ENCODE assay signal across 8 cellular contexts in the genomic region with DNA sequence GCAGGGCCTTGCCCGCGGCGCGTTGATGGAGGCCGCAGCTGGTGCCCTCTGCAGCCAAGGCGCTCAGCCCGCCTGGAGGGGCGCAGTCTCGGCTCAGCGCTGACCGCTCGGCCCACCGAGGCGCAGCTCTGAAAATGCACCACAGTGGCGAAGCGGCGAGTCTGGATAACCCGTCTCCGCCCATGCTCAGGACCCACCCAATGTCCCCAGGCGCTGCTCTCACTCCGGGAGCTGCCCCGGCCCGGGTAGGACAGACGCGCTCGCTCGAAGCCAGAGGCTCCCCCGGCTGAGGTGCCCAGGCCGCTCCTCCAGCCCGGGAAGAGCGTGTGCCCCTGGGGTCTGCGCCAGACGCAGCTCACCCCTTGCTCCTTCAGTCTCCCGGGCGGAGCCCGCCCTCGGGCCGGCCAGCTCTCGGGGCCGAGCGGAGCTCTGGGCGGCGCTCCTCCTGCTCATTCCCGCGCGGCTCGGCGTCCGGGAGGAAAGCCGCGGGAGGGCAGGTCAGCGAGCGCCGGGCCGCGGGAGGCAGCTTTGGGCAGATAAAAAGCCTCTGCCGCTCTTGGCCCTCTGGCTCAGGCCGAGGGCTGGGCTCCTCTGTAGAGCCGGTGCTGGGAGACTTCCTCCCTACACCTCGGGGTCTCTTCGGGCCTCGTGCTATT. TPM values are rescaled to one million over a fixed set of nuclear protein-coding genes. Genes with fewer than 3 reads are reported as not detected.
DNase-seq lines count a peak whose midpoint lies in the region; TF ChIP-seq lines count a peak whose summit lies in the region.

No MANE protein-coding gene starts in this region.

- H3K27me3 ChIP-seq in brain microvascular endothelial cell (replicated peaks) (peaks cover 40% of the 10 kb centered on the region), kidney epithelial cell (ENCODE audit: control insufficient read depth, insufficient read depth, low read length) (peaks cover 54% of the 10 kb centered on the region)

- DNase-seq in activated CD4-positive, alpha-beta T cell treated with anti-CD3 and anti-CD28 coated beads, Interleukin-2, amount 10 ng/mL, durations not matched to agents 24 days and 14 days: peak; percentile 68
- no peak for DNase-seq in activated CD4-positive, alpha-beta T cell treated with anti-CD3 and anti-CD28 coated beads, Interleukin-2, amount 50 U/mL, for 1 hour
- DNase-seq in HEK293T (ENCODE audit: extremely low spot score) (peak; percentile 56), NCI-H69 (lab: John Stamatoyannopoulos, UW) (peak; percentile 76), brain microvascular endothelial cell (no peak), kidney epithelial cell (ENCODE audit: low read depth) (no peak), CD1c-positive myeloid dendritic cell (ENCODE audit: extremely low spot score) (no peak)

- POLR2A ChIA-PET in HEK293T (lab: Yijun Ruan, JAX): interaction anchor here (1.0 to 1.2 kb wide), 2 partner anchors 106 to 162 kb away, joined by 3 to 7 read pairs; a partner anchor contains a TSS

- no peaks in the 10 kb centered on the region for H3K9me3 Mint-ChIP-seq in activated CD4-positive, alpha-beta T cell treated with anti-CD3 and anti-CD28 coated beads, Interleukin-2, amount 10 ng/mL, durations not matched to agents 24 days and 14 days
- no peaks in the 10 kb centered on the region for H3K9me3 Mint-ChIP-seq in stimulated activated naive CD8-positive, alpha-beta T cell treated with anti-CD3 and anti-CD28 coated beads, Interleukin-15, Interleukin-2, amounts not matched to agents 100 ng/mL and 50 ng/mL, for 24 hours

- H3K36me3 ChIP-seq in brain microvascular endothelial cell (replicated peaks): peaks cover 2% of the 10 kb centered on the region
- no peaks in the 10 kb centered on the region for H3K36me3 ChIP-seq in kidney epithelial cell (ENCODE audit: control insufficient read depth, insufficient read depth, low read length)

- peaks cover 45% of the 10 kb centered on the region for H3K4me1 Mint-ChIP-seq in activated CD4-positive, alpha-beta T cell treated with anti-CD3 and anti-CD28 coated beads, Interleukin-2, amount 10 ng/mL, durations not matched to agents 24 days and 14 days
- peaks cover 50% of the 10 kb centered on the region for H3K4me1 Mint-ChIP-seq in stimulated activated naive CD8-positive, alpha-beta T cell treated with anti-CD3 and anti-CD28 coated beads, Interleukin-15, Interleukin-2, amounts not matched to agents 100 ng/mL and 50 ng/mL, for 24 hours (ENCODE audit: low read depth)

- no peak overlapping the region for H3K27ac Mint-ChIP-seq in activated CD4-positive, alpha-beta T cell treated with anti-CD3 and anti-CD28 coated beads, Interleukin-2, amount 10 ng/mL, durations not matched to agents 24 days and 14 days
- H3K27ac Mint-ChIP-seq in stimulated activated naive CD8-positive, alpha-beta T cell treated with anti-CD3 and anti-CD28 coated beads, Interleukin-15, Interleukin-2, amounts not matched to agents 100 ng/mL and 50 ng/mL, for 24 hours: no peak overlapping the region

- H3K27ac ChIP-seq in brain microvascular endothelial cell: no peak overlapping the region

- intact Hi-C loops in activated CD4-positive, alpha-beta T cell treated with anti-CD3 and anti-CD28 coated beads, Interleukin-2, amount 10 ng/mL, durations not matched to agents 24 days and 14 days (cut with micrococcal nuclease): loop anchor here (1.0 to 5.0 kb wide), 2 partner anchors 13 to 107 kb away; a partner anchor contains a TSS

- TF ChIP-seq CTCF in brain microvascular endothelial cell (IDR thresholded peaks at IDR 0.05; ENCODE audit: low read depth, low read length, missing control alignments) (peak; percentile 39), kidney epithelial cell (IDR thresholded peaks at IDR 0.05; ENCODE audit: insufficient read depth, low read length, poor library complexity, severe bottlenecking) (no peak)

- CTCF ChIA-PET in HEK293T (lab: Yijun Ruan, JAX): interaction anchor here (0.6 kb wide), 1 partner anchor 125 kb away, joined by 3 read pairs; no protein-coding TSS in a partner anchor

- peaks cover 21% of the 10 kb centered on the region for H3K36me3 Mint-ChIP-seq in activated CD4-positive, alpha-beta T cell treated with anti-CD3 and anti-CD28 coated beads, Interleukin-2, amount 10 ng/mL, durations not matched to agents 24 days and 14 days (ENCODE audit: low read depth)
- H3K36me3 Mint-ChIP-seq in stimulated activated naive CD8-positive, alpha-beta T cell treated with anti-CD3 and anti-CD28 coated beads, Interleukin-15, Interleukin-2, amounts not matched to agents 100 ng/mL and 50 ng/mL, for 24 hours (ENCODE audit: low read depth): peaks cover 12% of the 10 kb centered on the region

- peaks cover 56% of the 10 kb centered on the region for H3K27me3 Mint-ChIP-seq in activated CD4-positive, alpha-beta T cell treated with anti-CD3 and anti-CD28 coated beads, Interleukin-2, amount 10 ng/mL, durations not matched to agents 24 days and 14 days
- H3K27me3 Mint-ChIP-seq in stimulated activated naive CD8-positive, alpha-beta T cell treated with anti-CD3 and anti-CD28 coated beads, Interleukin-15, Interleukin-2, amounts not matched to agents 100 ng/mL and 50 ng/mL, for 24 hours: peaks cover 56% of the 10 kb centered on the region

- in situ Hi-C loops in brain microvascular endothelial cell (cut with HindIII; ENCODE audit: low pct_ligation_motif_present, low sequenced_read_pairs): no loop called here

- H3K4me3 ChIP-seq in brain microvascular endothelial cell (ENCODE audit: low read depth, low read length): peak overlapping the region; percentile 54
- peak overlapping the region; percentile 35 for H3K4me3 ChIP-seq in kidney epithelial cell (ENCODE audit: low read depth, low read length)

- H3K4me3 Mint-ChIP-seq in activated CD4-positive, alpha-beta T cell treated with anti-CD3 and anti-CD28 coated beads, Interleukin-2, amount 10 ng/mL, durations not matched to agents 24 days and 14 days: peak overlapping the region; percentile 75
- peak overlapping the region; percentile 70 for H3K4me3 Mint-ChIP-seq in stimulated activated naive CD8-positive, alpha-beta T cell treated with anti-CD3 and anti-CD28 coated beads, Interleukin-15, Interleukin-2, amounts not matched to agents 100 ng/mL and 50 ng/mL, for 24 hours

TF ChIP-seq in HEK293T, 16 proteins besides CTCF, POLR2A, EP300 and RAD21:
- TF ChIP-seq FOXM1 (IDR thresholded peaks at IDR 0.05; ENCODE audit: borderline replicate concordance) (no peak), FOXK2 (IDR thresholded peaks at IDR 0.05) (no peak), L3MBTL2 (conservative IDR thresholded peaks at IDR 0.05) (peak; percentile 90), HDGF (IDR thresholded peaks at IDR 0.05; ENCODE audit: borderline replicate concordance) (no peak), NFRKB (IDR thresholded peaks at IDR 0.05) (no peak), BHLHE40 (IDR thresholded peaks at IDR 0.05; ENCODE audit: borderline replicate concordance) (no peak), FOXA1 (IDR thresholded peaks at IDR 0.05) (no peak)

RNA-seq across cellular contexts. Expression of a gene that starts 1.6 kb away (rescaled TPM):
- 0.16 TPM in 1 of 2 replicates, not detected in the other for total RNA-seq in activated CD4-positive, alpha-beta T cell treated with anti-CD3 and anti-CD28 coated beads, Interleukin-2, amount 10 ng/mL, durations not matched to agents 24 days and 14 days
- total RNA-seq in kidney epithelial cell: 0.08 TPM in 1 of 2 replicates, not detected in the other

Comparison
In these comparisons a context has a peak if more than half of its experiments do, and no peak if none do; other contexts are left out.
1. DNase-seq: peak in activated CD4-positive, alpha-beta T cell treated with anti-CD3 and anti-CD28 coated beads, Interleukin-2, amount 10 ng/mL, durations not matched to agents 24 days and 14 days (single experiment), HEK293T (single experiment) and NCI-H69 (single experiment); none in activated CD4-positive, alpha-beta T cell treated with anti-CD3 and anti-CD28 coated beads, Interleukin-2, amount 50 U/mL, for 1 hour (single experiment), brain microvascular endothelial cell (single experiment), kidney epithelial cell (single experiment) and CD1c-positive myeloid dendritic cell (single experiment).